In the genomic region with DNA sequence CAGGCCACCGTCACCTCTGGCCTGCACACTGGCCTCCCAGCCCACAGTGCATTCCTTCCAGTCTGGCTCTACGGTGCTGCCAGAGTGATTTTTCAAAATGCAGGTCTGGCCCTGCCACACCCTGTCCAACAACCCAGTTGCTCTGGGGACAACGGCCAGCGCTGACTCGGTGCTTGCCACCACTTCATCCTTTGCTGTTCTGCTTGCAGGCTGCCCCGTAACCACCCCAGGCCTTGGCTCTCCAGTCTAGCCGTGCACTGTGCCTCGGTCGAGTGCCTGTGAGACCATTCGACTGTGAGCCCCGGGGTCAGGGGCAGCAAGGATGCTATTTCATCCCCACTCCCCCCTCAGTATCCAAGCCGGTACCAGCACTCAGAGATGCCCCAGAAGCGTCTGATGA, we compare ENCODE assay signal across 23 cellular contexts.
"Had no signal": no experiment of that assay in that cellular context is flagged by ENCODE, and none has a peak within 500 bp of the region (broad histone marks: within the 10 kb centered on the region; RNA-seq: fewer than 3 reads in every experiment).

No MANE protein-coding gene starts in this region.

- H3K9me3 Mint-ChIP-seq: activated B cell treated with CpG ODN at 0.5 μM for 24 hours; activated CD4-positive, alpha-beta memory T cell treated with anti-CD3 and anti-CD28 coated beads, Interleukin-2, amount 10 ng/mL, durations not matched to agents 7 days and 5 days; activated naive CD4-positive, alpha-beta T cell treated with anti-CD3 and anti-CD28 coated beads for 36 hours; activated T-helper 17 cell treated with anti-CD3 and anti-CD28 coated beads, Interleukin-2, amount 50 U/mL, for 72 hours had no signal

- H3K27ac Mint-ChIP-seq: activated B cell treated with CpG ODN at 0.5 μM for 24 hours; activated CD4-positive, alpha-beta memory T cell treated with anti-CD3 and anti-CD28 coated beads, Interleukin-2, amount 10 ng/mL, durations not matched to agents 7 days and 5 days; activated naive CD4-positive, alpha-beta T cell treated with anti-CD3 and anti-CD28 coated beads for 36 hours; activated naive CD8-positive, alpha-beta T cell; activated T-helper 17 cell treated with anti-CD3 and anti-CD28 coated beads, Interleukin-2, amount 50 U/mL, for 72 hours; T-helper 17 cell had no signal

- H3K4me3 Mint-ChIP-seq: activated B cell treated with CpG ODN at 0.5 μM for 24 hours; activated CD4-positive, alpha-beta memory T cell treated with anti-CD3 and anti-CD28 coated beads, Interleukin-2, amount 10 ng/mL, durations not matched to agents 7 days and 5 days; activated naive CD4-positive, alpha-beta T cell treated with anti-CD3 and anti-CD28 coated beads for 36 hours; activated naive CD8-positive, alpha-beta T cell; activated T-helper 17 cell treated with anti-CD3 and anti-CD28 coated beads, Interleukin-2, amount 50 U/mL, for 72 hours; T-helper 17 cell had no signal

- ATAC-seq: activated T-helper 17 cell treated with anti-CD3 and anti-CD28 coated beads, Interleukin-2, amount 50 U/mL, for 72 hours; T-helper 17 cell had no signal

- H3K27me3 Mint-ChIP-seq: activated B cell treated with CpG ODN at 0.5 μM for 24 hours; activated CD4-positive, alpha-beta memory T cell treated with anti-CD3 and anti-CD28 coated beads, Interleukin-2, amount 10 ng/mL, durations not matched to agents 7 days and 5 days; activated naive CD8-positive, alpha-beta T cell; activated T-helper 17 cell treated with anti-CD3 and anti-CD28 coated beads, Interleukin-2, amount 50 U/mL, for 72 hours; T-helper 17 cell had no signal

- DNase-seq: activated B cell treated with CpG ODN at 0.5 μM for 24 hours; activated CD4-positive, alpha-beta memory T cell treated with anti-CD3 and anti-CD28 coated beads, Interleukin-2, amount 10 ng/mL, durations not matched to agents 7 days and 5 days; activated CD4-positive, alpha-beta T cell treated with anti-CD3 and anti-CD28 coated beads, Interleukin-2, amount 50 U/mL, for 1 hour; activated gamma-delta T cell; activated naive CD4-positive, alpha-beta T cell treated with anti-CD3 and anti-CD28 coated beads for 36 hours; activated T-cell treated with anti-CD3 and anti-CD28 coated beads for 4 hours; activated T-cell treated with anti-CD3 and anti-CD28 coated beads, Interleukin-2, amount 50 U/mL, for 48 hours; amygdala; central memory CD4-positive, alpha-beta T cell; MM.1S; NCI-H1105; NCI-H1436; NCI-H1694 treated with DMSO at 0.1 percent for 48 hours; NCI-H2029 treated with DMSO at 0.1 percent for 48 hours; NCI-H345; NCI-H510A; NCI-H69; NK-92 treated with Interleukin-12 subunit alpha and Interleukin-12 subunit beta, amount 100 ng/mL, for 24 hours; SIG-M5; T-helper 17 cell; T-helper 9 cell had no signal

- H3K4me1 Mint-ChIP-seq: activated B cell treated with CpG ODN at 0.5 μM for 24 hours; activated CD4-positive, alpha-beta memory T cell treated with anti-CD3 and anti-CD28 coated beads, Interleukin-2, amount 10 ng/mL, durations not matched to agents 7 days and 5 days; activated T-helper 17 cell treated with anti-CD3 and anti-CD28 coated beads, Interleukin-2, amount 50 U/mL, for 72 hours; T-helper 17 cell had no signal
